Comparison of ENCODE assay signal across 21 cellular contexts in the genomic region with DNA sequence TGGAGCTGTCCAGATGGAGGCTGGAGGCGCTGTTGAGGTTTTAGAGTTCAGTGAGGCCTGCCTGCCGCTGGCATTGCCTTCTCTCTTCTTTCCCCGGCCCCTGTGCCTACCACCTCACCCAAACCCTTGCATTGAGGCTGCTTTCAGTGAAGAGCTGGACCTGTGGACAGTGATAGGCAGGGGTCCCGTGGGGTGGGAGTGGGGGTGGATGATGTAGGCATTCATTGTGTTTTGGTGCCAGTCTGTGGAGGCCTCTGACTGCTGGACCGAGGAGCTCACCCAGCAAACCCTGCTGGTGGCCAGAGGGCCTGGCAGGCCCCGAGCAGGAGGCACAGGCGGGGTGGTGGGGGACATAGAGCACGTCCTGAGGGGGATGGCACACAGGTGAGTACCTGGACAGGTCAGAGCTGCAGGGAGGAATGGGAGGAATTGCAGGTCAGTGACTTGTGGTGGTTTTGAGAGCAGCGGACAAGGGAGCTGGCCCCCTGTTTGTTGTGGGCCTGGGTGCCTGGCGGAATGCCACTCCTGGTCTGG. TPM values are rescaled to one million over a fixed set of nuclear protein-coding genes. Genes with fewer than 3 reads are reported as not detected.
DNase-seq lines count a peak whose midpoint lies in the region; ATAC-seq and TF ChIP-seq lines count a peak whose summit lies in the region.
"Had no signal": no experiment of that assay in that cellular context is flagged by ENCODE, and none has a peak within 500 bp of the region (broad histone marks: within the 10 kb centered on the region; RNA-seq: fewer than 3 reads in every experiment).

No MANE protein-coding gene starts in this region.

- H3K4me1 ChIP-seq in colonic mucosa (peaks cover 4% of the 10 kb centered on the region), mucosa of descending colon (ENCODE audit: low read depth) (peaks cover 21% of the 10 kb centered on the region)

- H3K9me3 ChIP-seq in colonic mucosa (no peaks in the 10 kb centered on the region), mucosa of descending colon (no peaks in the 10 kb centered on the region)

- H3K27me3 ChIP-seq in colonic mucosa: no peaks in the 10 kb centered on the region

- H3K9me3 Mint-ChIP-seq in activated CD8-positive, alpha-beta memory T cell treated with anti-CD3 and anti-CD28 coated beads, Interleukin-2, amount 10 ng/mL, durations not matched to agents 7 days and 5 days (ENCODE audit: low read depth): no peaks in the 10 kb centered on the region
- no peaks in the 10 kb centered on the region for H3K9me3 Mint-ChIP-seq in activated CD4-positive, alpha-beta T cell treated with anti-CD3 and anti-CD28 coated beads, Interleukin-2, amount 10 ng/mL, durations not matched to agents 7 days and 5 days
- H3K9me3 Mint-ChIP-seq: CD4-positive, alpha-beta T cell; GM23338; H9; IgD-negative memory B cell had no signal

- no peak overlapping the region for H3K4me3 Mint-ChIP-seq in activated CD8-positive, alpha-beta memory T cell treated with anti-CD3 and anti-CD28 coated beads, Interleukin-2, amount 10 ng/mL, durations not matched to agents 7 days and 5 days
- H3K4me3 Mint-ChIP-seq in activated CD4-positive, alpha-beta T cell treated with anti-CD3 and anti-CD28 coated beads, Interleukin-2, amount 10 ng/mL, durations not matched to agents 7 days and 5 days: no peak overlapping the region
- H3K4me3 Mint-ChIP-seq: CD4-positive, alpha-beta T cell; GM23338; H9 had no signal

- H3K36me3 ChIP-seq in colonic mucosa (no peaks in the 10 kb centered on the region), mucosa of descending colon (ENCODE audit: low read depth) (no peaks in the 10 kb centered on the region)

- no peak overlapping the region for H3K27ac ChIP-seq in colonic mucosa
- H3K27ac ChIP-seq: 22Rv1, KMS-11, RWPE1 had no signal

- intact Hi-C loops in colonic mucosa (cut with DNase I): no loop called here
- intact Hi-C loops in mucosa of descending colon (cut with DNase I, micrococcal nuclease): no loop called here

- H3K27me3 Mint-ChIP-seq in activated CD8-positive, alpha-beta memory T cell treated with anti-CD3 and anti-CD28 coated beads, Interleukin-2, amount 10 ng/mL, durations not matched to agents 7 days and 5 days: peaks cover 9% of the 10 kb centered on the region
- no peaks in the 10 kb centered on the region for H3K27me3 Mint-ChIP-seq in activated CD4-positive, alpha-beta T cell treated with anti-CD3 and anti-CD28 coated beads, Interleukin-2, amount 10 ng/mL, durations not matched to agents 7 days and 5 days

- H3K4me3 ChIP-seq in colonic mucosa (no peak overlapping the region), mucosa of descending colon (no peak overlapping the region)
- H3K4me3 ChIP-seq: GM23338 had no signal

- CTCF ChIA-PET in activated CD8-positive, alpha-beta memory T cell treated with anti-CD3 and anti-CD28 coated beads, Interleukin-2, amount 10 ng/mL, durations not matched to agents 7 days and 5 days (lab: Charles Lee): no interaction called here
- CTCF ChIA-PET in activated CD4-positive, alpha-beta T cell treated with anti-CD3 and anti-CD28 coated beads, Interleukin-2, amount 10 ng/mL, durations not matched to agents 7 days and 5 days (lab: Charles Lee): no interaction called here

- POLR2A ChIA-PET in activated CD4-positive, alpha-beta T cell treated with anti-CD3 and anti-CD28 coated beads, Interleukin-2, amount 10 ng/mL, durations not matched to agents 7 days and 5 days (lab: Charles Lee): no interaction called here

- no peak for TF ChIP-seq CTCF in colonic mucosa (IDR thresholded peaks at IDR 0.05)
- TF ChIP-seq CTCF in mucosa of descending colon (IDR thresholded peaks at IDR 0.05): no peak

- H3K27ac Mint-ChIP-seq in activated CD8-positive, alpha-beta memory T cell treated with anti-CD3 and anti-CD28 coated beads, Interleukin-2, amount 10 ng/mL, durations not matched to agents 7 days and 5 days: no peak overlapping the region
- no peak overlapping the region for H3K27ac Mint-ChIP-seq in activated CD4-positive, alpha-beta T cell treated with anti-CD3 and anti-CD28 coated beads, Interleukin-2, amount 10 ng/mL, durations not matched to agents 7 days and 5 days
- H3K27ac Mint-ChIP-seq: CD4-positive, alpha-beta T cell; GM23338; H9; IgD-negative memory B cell had no signal

- ATAC-seq in activated CD8-positive, alpha-beta memory T cell treated with anti-CD3 and anti-CD28 coated beads, Interleukin-2, amount 10 ng/mL, durations not matched to agents 7 days and 5 days: no peak
- ATAC-seq in mucosa of descending colon (no peak), HG02571 (IDR thresholded peaks at IDR 0.05; ENCODE audit: unreplicated experiment) (no peak), HG02840 (IDR thresholded peaks at IDR 0.05; ENCODE audit: low FRiP score, unreplicated experiment) (no peak)

- DNase-seq in activated CD8-positive, alpha-beta memory T cell treated with anti-CD3 and anti-CD28 coated beads for 24 hours: peak; percentile 45
- DNase-seq in activated CD8-positive, alpha-beta memory T cell treated with anti-CD3 and anti-CD28 coated beads, Interleukin-2, amount 10 ng/mL, durations not matched to agents 7 days and 5 days: no peak
- DNase-seq in colonic mucosa (peak; percentile 16), mucosa of descending colon (peak in 2 of 3 donors; percentile 22 to 46)
- DNase-seq in activated CD4-positive, alpha-beta T cell treated with anti-CD3 and anti-CD28 coated beads, Interleukin-2, amount 10 ng/mL, durations not matched to agents 7 days and 5 days: no peak
- DNase-seq: CD4-positive, alpha-beta T cell; DMS53; H9; MM.1S; NCI-H2029; NCI-H526 treated with DMSO at 0.1 percent for 48 hours; SHP77 had no signal

- no peaks in the 10 kb centered on the region for H3K36me3 Mint-ChIP-seq in activated CD8-positive, alpha-beta memory T cell treated with anti-CD3 and anti-CD28 coated beads, Interleukin-2, amount 10 ng/mL, durations not matched to agents 7 days and 5 days
- H3K36me3 Mint-ChIP-seq in activated CD4-positive, alpha-beta T cell treated with anti-CD3 and anti-CD28 coated beads, Interleukin-2, amount 10 ng/mL, durations not matched to agents 7 days and 5 days (ENCODE audit: low read depth): no peaks in the 10 kb centered on the region
- H3K36me3 Mint-ChIP-seq: IgD-negative memory B cell had no signal

- no peaks in the 10 kb centered on the region for H3K4me1 Mint-ChIP-seq in activated CD8-positive, alpha-beta memory T cell treated with anti-CD3 and anti-CD28 coated beads, Interleukin-2, amount 10 ng/mL, durations not matched to agents 7 days and 5 days
- H3K4me1 Mint-ChIP-seq in activated CD4-positive, alpha-beta T cell treated with anti-CD3 and anti-CD28 coated beads, Interleukin-2, amount 10 ng/mL, durations not matched to agents 7 days and 5 days: no peaks in the 10 kb centered on the region
- H3K4me1 Mint-ChIP-seq: IgD-negative memory B cell had no signal

- H3K9ac ChIP-seq in colonic mucosa (ENCODE audit: low read depth in 2 of 2, low read length in 2 of 2): no peak overlapping the region
- H3K9ac ChIP-seq: KMS-11 had no signal

RNA-seq across cellular contexts. Expression of gene NGEF, which starts 35.6 kb away (rescaled TPM):
- total RNA-seq in activated CD8-positive, alpha-beta memory T cell treated with anti-CD3 and anti-CD28 coated beads, Interleukin-2, amount 10 ng/mL, durations not matched to agents 7 days and 5 days: not detected
- total RNA-seq in colonic mucosa (10 to 100 TPM; 25.6 to 34.0 TPM), mucosa of descending colon (10 to 100 TPM; 20.1 to 67.5 (median 38.0) TPM)
- total RNA-seq in activated CD4-positive, alpha-beta T cell treated with anti-CD3 and anti-CD28 coated beads, Interleukin-2, amount 10 ng/mL, durations not matched to agents 7 days and 5 days: not detected
- total RNA-seq: CD4-positive, alpha-beta T cell; SK-MEL-5 had no signal

RNA-seq across cellular contexts. Expression of gene NEU2, which starts 55.0 kb away (rescaled TPM):
- total RNA-seq in activated CD8-positive, alpha-beta memory T cell treated with anti-CD3 and anti-CD28 coated beads, Interleukin-2, amount 10 ng/mL, durations not matched to agents 7 days and 5 days: not detected
- total RNA-seq in colonic mucosa: not detected
- not detected for total RNA-seq in mucosa of descending colon
- not detected for total RNA-seq in activated CD4-positive, alpha-beta T cell treated with anti-CD3 and anti-CD28 coated beads, Interleukin-2, amount 10 ng/mL, durations not matched to agents 7 days and 5 days
- total RNA-seq: CD4-positive, alpha-beta T cell; GM23338; H9; NCI-H460; SK-MEL-5 had no signal

Comparison
In these comparisons a context has a peak if more than half of its experiments do, and no peak if none do; other contexts are left out.
1. DNase-seq: peak in activated CD8-positive, alpha-beta memory T cell treated with anti-CD3 and anti-CD28 coated beads for 24 hours (single experiment), colonic mucosa (single experiment) and mucosa of descending colon (2 of 3); none in activated CD8-positive, alpha-beta memory T cell treated with anti-CD3 and anti-CD28 coated beads, Interleukin-2, amount 10 ng/mL, durations not matched to agents 7 days and 5 days (single experiment) and activated CD4-positive, alpha-beta T cell treated with anti-CD3 and anti-CD28 coated beads, Interleukin-2, amount 10 ng/mL, durations not matched to agents 7 days and 5 days (single experiment).
2. RNA of gene NGEF, which starts 35.6 kb away (total RNA-seq): 20.1 to 67.5 TPM in mucosa of descending colon and 25.6 to 34.0 TPM in colonic mucosa; not detected in activated CD8-positive, alpha-beta memory T cell treated with anti-CD3 and anti-CD28 coated beads, Interleukin-2, amount 10 ng/mL, durations not matched to agents 7 days and 5 days and not detected in activated CD4-positive, alpha-beta T cell treated with anti-CD3 and anti-CD28 coated beads, Interleukin-2, amount 10 ng/mL, durations not matched to agents 7 days and 5 days; every median in the first group is over 10 times any median in the second.